ENCODE assay signal across 8 cellular contexts in the genomic region with DNA sequence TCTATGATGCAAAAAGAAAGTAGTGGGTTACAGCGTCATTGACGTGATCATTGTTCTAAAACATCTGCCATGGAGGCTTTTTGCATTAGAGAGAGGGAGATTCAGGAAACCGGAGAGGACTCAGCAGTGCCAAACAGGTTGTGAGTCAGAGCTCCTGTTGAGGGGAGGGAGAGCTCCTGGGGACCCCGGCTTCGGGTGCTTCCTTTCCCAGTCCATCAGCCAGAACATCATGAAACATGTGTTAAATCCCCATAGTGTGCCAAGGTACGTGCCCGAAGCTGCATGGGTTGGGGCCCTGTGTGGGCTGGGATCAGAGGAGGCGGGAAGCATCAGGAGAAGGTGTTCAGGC. TPM values are rescaled to one million over a fixed set of nuclear protein-coding genes. Genes with fewer than 3 reads are reported as not detected.
DNase-seq lines count a peak whose midpoint lies in the region; ATAC-seq, FAIRE-seq and TF ChIP-seq lines count a peak whose summit lies in the region.

No MANE protein-coding gene starts in this region.

- TF ChIP-seq POLR2A in GM12891 (IDR thresholded peaks at IDR 0.05; ENCODE audit: low read depth, low read length), result no peak

- no peaks in the 10 kb centered on the region for H3K27me3 ChIP-seq in aorta (ENCODE audit: control insufficient read depth in 1 of 2, insufficient read depth in 2 of 2, low read length in 1 of 2)

- FAIRE-seq in GM12891 (lab: Jason Lieb, UNC), result no peak

- ATAC-seq in stimulated activated naive CD8-positive, alpha-beta T cell treated with anti-CD3 and anti-CD28 coated beads, Interleukin-15, Interleukin-2, amounts not matched to agents 100 U/mL and 50 U/mL, for 24 hours, result no peak
- ATAC-seq in aorta (ENCODE audit: low FRiP score) (peak; percentile 21), GM21786 (IDR thresholded peaks at IDR 0.05; ENCODE audit: unreplicated experiment) (no peak)

- H3K4me3 ChIP-seq in aorta (ENCODE audit: low read length in 2 of 2), result no peak overlapping the region

- H3K9me3 ChIP-seq in aorta (ENCODE audit: control insufficient read depth, low read length), result no peaks in the 10 kb centered on the region

- intact Hi-C loops in activated T-helper 1 cell treated with anti-CD3 and anti-CD28 coated beads, Interleukin-12 subunit alpha, Interleukin-12 subunit beta, Interleukin-2, Interleukin-4 antibody, amounts not matched to agents 30 ng/mL and 10 ng/mL and 1 ng/mL, durations not matched to agents 14 hours and 24 hours and 36 hours (cut with micrococcal nuclease), result loop anchor here (2.0 to 5.0 kb wide), 2 partner anchors 44 to 62 kb away; no protein-coding TSS in a partner anchor
- intact Hi-C loops in aorta (cut with DNase I), result loop anchor here (5.0 kb wide), 1 partner anchor 61 kb away; no protein-coding TSS in a partner anchor

- H3K4me3 Mint-ChIP-seq in stimulated activated naive CD8-positive, alpha-beta T cell treated with anti-CD3 and anti-CD28 coated beads, Interleukin-15, Interleukin-2, amounts not matched to agents 100 ng/mL and 50 ng/mL, for 24 hours, result peak overlapping the region; percentile 72
- peak overlapping the region; percentile 86 for H3K4me3 Mint-ChIP-seq in activated T-helper 1 cell treated with anti-CD3 and anti-CD28 coated beads, Interleukin-12 subunit alpha, Interleukin-12 subunit beta, Interleukin-2, Interleukin-4 antibody, amounts not matched to agents 30 ng/mL and 10 ng/mL and 1 ng/mL, durations not matched to agents 14 hours and 24 hours and 36 hours

- DNase-seq in stimulated activated naive CD8-positive, alpha-beta T cell treated with anti-CD3 and anti-CD28 coated beads, Interleukin-15, Interleukin-2, amounts not matched to agents 100 U/mL and 50 U/mL, for 24 hours, result no peak
- DNase-seq in activated T-helper 1 cell treated with anti-CD3 and anti-CD28 coated beads, Interleukin-12 subunit alpha, Interleukin-12 subunit beta, Interleukin-2, Interleukin-4 antibody, amounts not matched to agents 30 ng/mL and 10 ng/mL and 1 ng/mL, durations not matched to agents 14 hours and 24 hours and 36 hours (ENCODE audit: low spot score), result no peak
- DNase-seq in iris pigment epithelial cell (ENCODE audit: low read depth), result peak; percentile 78
- DNase-seq in aorta, result no peak
- DNase-seq in GM12891 (ENCODE audit: insufficient read length, low spot score), result no peak
- DNase-seq in inferior parietal cortex (ENCODE audit: extremely low spot score), result no peak

- no peak overlapping the region for H3K27ac Mint-ChIP-seq in stimulated activated naive CD8-positive, alpha-beta T cell treated with anti-CD3 and anti-CD28 coated beads, Interleukin-15, Interleukin-2, amounts not matched to agents 100 ng/mL and 50 ng/mL, for 24 hours
- H3K27ac Mint-ChIP-seq in activated T-helper 1 cell treated with anti-CD3 and anti-CD28 coated beads, Interleukin-12 subunit alpha, Interleukin-12 subunit beta, Interleukin-2, Interleukin-4 antibody, amounts not matched to agents 30 ng/mL and 10 ng/mL and 1 ng/mL, durations not matched to agents 14 hours and 24 hours and 36 hours, result peak overlapping the region; percentile 82

- H3K4me1 Mint-ChIP-seq in stimulated activated naive CD8-positive, alpha-beta T cell treated with anti-CD3 and anti-CD28 coated beads, Interleukin-15, Interleukin-2, amounts not matched to agents 100 ng/mL and 50 ng/mL, for 24 hours (ENCODE audit: low read depth), result peaks cover 42% of the 10 kb centered on the region
- H3K4me1 Mint-ChIP-seq in activated T-helper 1 cell treated with anti-CD3 and anti-CD28 coated beads, Interleukin-12 subunit alpha, Interleukin-12 subunit beta, Interleukin-2, Interleukin-4 antibody, amounts not matched to agents 30 ng/mL and 10 ng/mL and 1 ng/mL, durations not matched to agents 14 hours and 24 hours and 36 hours (ENCODE audit: low read depth), result peaks cover 16% of the 10 kb centered on the region

- WGBS in aorta, 2 donors, result 66 to 68% methylated on average over 8 of the region's 8 CpGs

- H3K36me3 ChIP-seq in aorta (ENCODE audit: control insufficient read depth in 1 of 2, insufficient read depth in 2 of 2, low read length in 1 of 2), result no peaks in the 10 kb centered on the region

- no peak overlapping the region for H3K27ac ChIP-seq in aorta (ENCODE audit: low read depth in 1 of 2, low read length in 2 of 2)

- no peaks in the 10 kb centered on the region for H3K36me3 Mint-ChIP-seq in stimulated activated naive CD8-positive, alpha-beta T cell treated with anti-CD3 and anti-CD28 coated beads, Interleukin-15, Interleukin-2, amounts not matched to agents 100 ng/mL and 50 ng/mL, for 24 hours (ENCODE audit: low read depth)
- peaks cover 4% of the 10 kb centered on the region for H3K36me3 Mint-ChIP-seq in activated T-helper 1 cell treated with anti-CD3 and anti-CD28 coated beads, Interleukin-12 subunit alpha, Interleukin-12 subunit beta, Interleukin-2, Interleukin-4 antibody, amounts not matched to agents 30 ng/mL and 10 ng/mL and 1 ng/mL, durations not matched to agents 14 hours and 24 hours and 36 hours (ENCODE audit: low read depth)

- no peaks in the 10 kb centered on the region for H3K9me3 Mint-ChIP-seq in stimulated activated naive CD8-positive, alpha-beta T cell treated with anti-CD3 and anti-CD28 coated beads, Interleukin-15, Interleukin-2, amounts not matched to agents 100 ng/mL and 50 ng/mL, for 24 hours
- no peaks in the 10 kb centered on the region for H3K9me3 Mint-ChIP-seq in activated T-helper 1 cell treated with anti-CD3 and anti-CD28 coated beads, Interleukin-12 subunit alpha, Interleukin-12 subunit beta, Interleukin-2, Interleukin-4 antibody, amounts not matched to agents 30 ng/mL and 10 ng/mL and 1 ng/mL, durations not matched to agents 14 hours and 24 hours and 36 hours

- H3K4me1 ChIP-seq in aorta (ENCODE audit: control insufficient read depth in 1 of 2, insufficient read depth in 2 of 2, low read length in 2 of 2), result no peaks in the 10 kb centered on the region

- H3K27me3 Mint-ChIP-seq in stimulated activated naive CD8-positive, alpha-beta T cell treated with anti-CD3 and anti-CD28 coated beads, Interleukin-15, Interleukin-2, amounts not matched to agents 100 ng/mL and 50 ng/mL, for 24 hours, result peaks cover 45% of the 10 kb centered on the region
- H3K27me3 Mint-ChIP-seq in activated T-helper 1 cell treated with anti-CD3 and anti-CD28 coated beads, Interleukin-12 subunit alpha, Interleukin-12 subunit beta, Interleukin-2, Interleukin-4 antibody, amounts not matched to agents 30 ng/mL and 10 ng/mL and 1 ng/mL, durations not matched to agents 14 hours and 24 hours and 36 hours (ENCODE audit: insufficient read depth), result peaks cover 22% of the 10 kb centered on the region

TF ChIP-seq in GM12891, 5 proteins besides CTCF, POLR2A, EP300 and RAD21:
- TF ChIP-seq PAX5 (IDR thresholded peaks at IDR 0.05; ENCODE audit: insufficient read depth, low read length, severe bottlenecking), result no peak
- TF ChIP-seq SPI1 (IDR thresholded peaks at IDR 0.05; ENCODE audit: low read depth, low read length), result no peak
- no peak for TF ChIP-seq POLR2AphosphoS5 (IDR thresholded peaks at IDR 0.05; ENCODE audit: low read depth, low read length)

RNA-seq across cellular contexts. Expression of gene CYRIA, which starts 0.8 kb away (rescaled TPM):
- 0.65 and 0.88 TPM in 2 replicates for total RNA-seq in activated T-helper 1 cell treated with anti-CD3 and anti-CD28 coated beads, Interleukin-12 subunit alpha, Interleukin-12 subunit beta, Interleukin-2, Interleukin-4 antibody, amounts not matched to agents 30 ng/mL and 10 ng/mL and 1 ng/mL, durations not matched to agents 14 hours and 24 hours and 36 hours
- total RNA-seq in aorta, result 10 to 100 TPM; 12.8 to 24.9 TPM
- polyA plus RNA-seq in aorta, result 1 to 10 TPM; 1.9 to 3.0 TPM
- 0.15 TPM for polyA plus RNA-seq in GM12891 (2012; ENCODE audit: low read depth, missing spikeins)
